Comparison of ENCODE assay signal across 32 cellular contexts in the genomic region with DNA sequence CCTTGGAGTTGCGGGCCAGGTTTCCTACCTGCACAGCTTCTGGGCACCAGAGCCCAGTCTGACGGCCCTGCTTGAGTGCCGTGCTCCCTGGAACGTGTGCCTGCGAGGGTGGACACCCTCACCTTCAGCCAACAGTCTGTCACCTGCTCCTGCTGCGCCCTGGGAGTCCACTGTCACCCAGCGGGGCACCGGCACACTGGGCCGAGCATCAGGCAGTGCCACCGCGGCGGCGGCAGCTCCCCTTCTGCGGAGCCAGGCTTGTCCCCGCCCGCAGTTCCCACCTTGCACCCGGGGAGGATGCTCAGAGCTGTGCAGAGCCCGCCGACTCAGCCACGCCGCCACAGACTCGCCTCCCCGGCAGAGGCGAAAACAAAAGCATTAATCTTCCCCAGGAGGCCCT.
DNase-seq lines count a peak whose midpoint lies in the region; ATAC-seq and TF ChIP-seq lines count a peak whose summit lies in the region.
"Had no signal": no experiment of that assay in that cellular context is flagged by ENCODE, and none has a peak within 500 bp of the region (broad histone marks: within the 10 kb centered on the region; RNA-seq: fewer than 3 reads in every experiment).

No MANE protein-coding gene starts in this region.

- no peak for TF ChIP-seq CTCF in dorsolateral prefrontal cortex (IDR thresholded peaks at IDR 0.05 in 54 of 56, conservative IDR thresholded peaks at IDR 0.05 in 2 of 56; ENCODE audit: low read depth in 1 of 56, partially characterized antibody in 56 of 56)

- H3K27me3 ChIP-seq in dorsolateral prefrontal cortex, result no peaks in the 10 kb centered on the region
- H3K27me3 ChIP-seq: adrenal gland, hepatocyte, transverse colon had no signal

- no peaks in the 10 kb centered on the region for H3K27me3 Mint-ChIP-seq in activated CD8-positive, alpha-beta T cell treated with anti-CD3 and anti-CD28 coated beads, Interleukin-2, amount 10 ng/mL, durations not matched to agents 7 days and 5 days (ENCODE audit: low read depth)

- peak overlapping the region in 51 of 59 donors; percentile 7 to 49 (median 32) for H3K4me3 ChIP-seq in dorsolateral prefrontal cortex
- H3K4me3 ChIP-seq: adrenal gland, gastroesophageal sphincter, GM12878, hepatocyte, transverse colon had no signal

- H3K27ac Mint-ChIP-seq in activated CD8-positive, alpha-beta T cell treated with anti-CD3 and anti-CD28 coated beads, Interleukin-2, amount 10 ng/mL, durations not matched to agents 7 days and 5 days, result no peak overlapping the region
- H3K27ac Mint-ChIP-seq: activated naive CD4-positive, alpha-beta T cell treated with anti-CD3 and anti-CD28 coated beads for 36 hours; activated T-helper 1 cell treated with anti-CD3 and anti-CD28 coated beads, Interleukin-12 subunit alpha, Interleukin-12 subunit beta, Interleukin-2, Interleukin-4 antibody, amounts not matched to agents 30 ng/mL and 10 ng/mL and 1 ng/mL, durations not matched to agents 14 hours and 24 hours and 36 hours; B cell had no signal

- no peak overlapping the region for H3K4me3 Mint-ChIP-seq in activated CD8-positive, alpha-beta T cell treated with anti-CD3 and anti-CD28 coated beads, Interleukin-2, amount 10 ng/mL, durations not matched to agents 7 days and 5 days
- H3K4me3 Mint-ChIP-seq: activated naive CD4-positive, alpha-beta T cell treated with anti-CD3 and anti-CD28 coated beads for 36 hours; activated T-helper 1 cell treated with anti-CD3 and anti-CD28 coated beads, Interleukin-12 subunit alpha, Interleukin-12 subunit beta, Interleukin-2, Interleukin-4 antibody, amounts not matched to agents 30 ng/mL and 10 ng/mL and 1 ng/mL, durations not matched to agents 14 hours and 24 hours and 36 hours; B cell; neural crest cell had no signal

- POLR2A ChIA-PET in activated CD8-positive, alpha-beta T cell treated with anti-CD3 and anti-CD28 coated beads, Interleukin-2, amount 10 ng/mL, durations not matched to agents 7 days and 5 days (lab: Charles Lee), result no interaction called here

- H3K4me1 Mint-ChIP-seq in activated CD8-positive, alpha-beta T cell treated with anti-CD3 and anti-CD28 coated beads, Interleukin-2, amount 10 ng/mL, durations not matched to agents 7 days and 5 days (ENCODE audit: low read depth), result no peaks in the 10 kb centered on the region
- H3K4me1 Mint-ChIP-seq: B cell had no signal

- ATAC-seq in activated CD8-positive, alpha-beta T cell treated with anti-CD3 and anti-CD28 coated beads, Interleukin-2, amount 10 ng/mL, durations not matched to agents 7 days and 5 days, result no peak
- ATAC-seq: activated CD4-positive, CD25-positive, alpha-beta regulatory T cell treated with anti-CD3 and anti-CD28 coated beads, Interleukin-2, amount 50 U/mL, for 24 hours; gastroesophageal sphincter; GM12878; Panc1 had no signal

- intact Hi-C loops in dorsolateral prefrontal cortex (cut with DNase I), result no loop called here
- intact Hi-C loops in posterior vena cava (cut with DNase I), result no loop called here

- H3K27ac ChIP-seq in dorsolateral prefrontal cortex, result peak overlapping the region in 52 of 59 donors; percentile 36 to 92 (median 74)
- H3K27ac ChIP-seq: adrenal gland, brain microvascular endothelial cell, gastroesophageal sphincter, hepatocyte, transverse colon had no signal

- DNase-seq in COR-L47 (lab: John Stamatoyannopoulos, UW) (peak; percentile 83), NCI-H146 treated with DMSO at 0.1 percent for 48 hours (lab: John Stamatoyannopoulos, UW; ENCODE audit: unreplicated experiment) (peak; percentile 60), dorsolateral prefrontal cortex (peak in 3 of 10 donors; percentile 41 to 73 (median 43)), posterior vena cava (ENCODE audit: low spot score) (peak; percentile 30), GM19238 (ENCODE audit: insufficient read length, low spot score) (no peak), RKO (ENCODE audit: low spot score) (no peak), HK-2 (ENCODE audit: unreplicated experiment) (no peak)
- DNase-seq in activated CD8-positive, alpha-beta T cell treated with anti-CD3 and anti-CD28 coated beads, Interleukin-2, amount 10 ng/mL, durations not matched to agents 7 days and 5 days, result no peak
- DNase-seq: ACHN; activated CD4-positive, alpha-beta T cell treated with anti-CD3 and anti-CD28 coated beads, Interleukin-2, amount 50 U/mL, for 48 hours; activated CD8-positive, alpha-beta memory T cell treated with anti-CD3 and anti-CD28 coated beads, Interleukin-2, amount 50 U/mL, for 4 hours; activated naive CD4-positive, alpha-beta T cell treated with anti-CD3 and anti-CD28 coated beads for 36 hours; adrenal gland; brain microvascular endothelial cell; HCEC 1CT; Kasumi-1; mammary epithelial cell; NCI-H226; NCI-H526 treated with DMSO at 0.1 percent for 48 hours; SHP77; stimulated activated CD4-positive, alpha-beta T cell treated with anti-CD3 and anti-CD28 coated beads, Interleukin-12 subunit alpha, Interleukin-12 subunit beta, amount 100 ng/mL, for 4 hours; stimulated activated CD4-positive, alpha-beta T cell treated with anti-CD3 and anti-CD28 coated beads, Interleukin-2, amount 100 ng/mL, for 48 hours; T-helper 2 cell; transverse colon had no signal

- CTCF ChIA-PET in activated CD8-positive, alpha-beta T cell treated with anti-CD3 and anti-CD28 coated beads, Interleukin-2, amount 10 ng/mL, durations not matched to agents 7 days and 5 days (lab: Charles Lee), result no interaction called here

- no peaks in the 10 kb centered on the region for H3K9me3 Mint-ChIP-seq in activated CD8-positive, alpha-beta T cell treated with anti-CD3 and anti-CD28 coated beads, Interleukin-2, amount 10 ng/mL, durations not matched to agents 7 days and 5 days (ENCODE audit: insufficient read depth)
- H3K9me3 Mint-ChIP-seq: activated naive CD4-positive, alpha-beta T cell treated with anti-CD3 and anti-CD28 coated beads for 36 hours; activated T-helper 1 cell treated with anti-CD3 and anti-CD28 coated beads, Interleukin-12 subunit alpha, Interleukin-12 subunit beta, Interleukin-2, Interleukin-4 antibody, amounts not matched to agents 30 ng/mL and 10 ng/mL and 1 ng/mL, durations not matched to agents 14 hours and 24 hours and 36 hours; neural crest cell had no signal

- H3K36me3 Mint-ChIP-seq in activated CD8-positive, alpha-beta T cell treated with anti-CD3 and anti-CD28 coated beads, Interleukin-2, amount 10 ng/mL, durations not matched to agents 7 days and 5 days (ENCODE audit: low read depth), result no peaks in the 10 kb centered on the region

Comparison
In these comparisons a context has a peak if more than half of its experiments do, and no peak if none do; other contexts are left out.
1. DNase-seq: peak in COR-L47 (single experiment), NCI-H146 treated with DMSO at 0.1 percent for 48 hours (single experiment) and posterior vena cava (single experiment); none in GM19238 (single experiment), RKO (single experiment), HK-2 (single experiment) and activated CD8-positive, alpha-beta T cell treated with anti-CD3 and anti-CD28 coated beads, Interleukin-2, amount 10 ng/mL, durations not matched to agents 7 days and 5 days (single experiment).